In genomic region chr7:121369462-121369861, GRCh38 we compare ENCODE assay signal across 7 cellular contexts. TPM values are rescaled to one million over a fixed set of nuclear protein-coding genes. Genes with fewer than 3 reads are reported as not detected.
A peak's percentile ranks its signal among the peaks of the same experiment; 100 is the strongest.
DNase-seq lines count a peak whose midpoint lies in the region; ATAC-seq and TF ChIP-seq lines count a peak whose summit lies in the region.

No MANE protein-coding gene starts in this region.

- H3K27me3 Mint-ChIP-seq in activated CD8-positive, alpha-beta T cell treated with anti-CD3 and anti-CD28 coated beads, Interleukin-2, amount 10 ng/mL, durations not matched to agents 7 days and 5 days (ENCODE audit: low read depth): no peaks in the 10 kb centered on the region
- H3K27me3 Mint-ChIP-seq in naive B cell: no peaks in the 10 kb centered on the region
- no peaks in the 10 kb centered on the region for H3K27me3 Mint-ChIP-seq in endothelial cell (ENCODE audit: unreplicated experiment)

- H3K9me3 Mint-ChIP-seq in activated CD8-positive, alpha-beta T cell treated with anti-CD3 and anti-CD28 coated beads, Interleukin-2, amount 10 ng/mL, durations not matched to agents 7 days and 5 days (ENCODE audit: insufficient read depth): no peaks in the 10 kb centered on the region
- H3K9me3 Mint-ChIP-seq in naive B cell (peaks cover 0 to 5% (median under 1%) of the 10 kb centered on the region in 7 donors), endothelial cell (ENCODE audit: unreplicated experiment) (no peaks in the 10 kb centered on the region)

- peak; percentile 55 for ATAC-seq in GM18907 (IDR thresholded peaks at IDR 0.05; ENCODE audit: unreplicated experiment)
- ATAC-seq in HG02885 (IDR thresholded peaks at IDR 0.05; ENCODE audit: poor library complexity, unreplicated experiment): peak; percentile 53
- no peak for ATAC-seq in activated CD8-positive, alpha-beta T cell treated with anti-CD3 and anti-CD28 coated beads, Interleukin-2, amount 10 ng/mL, durations not matched to agents 7 days and 5 days
- peak; percentile 33 to 40 for ATAC-seq in naive B cell (ENCODE audit: low read depth in 2 of 2)

- H3K4me1 Mint-ChIP-seq in activated CD8-positive, alpha-beta T cell treated with anti-CD3 and anti-CD28 coated beads, Interleukin-2, amount 10 ng/mL, durations not matched to agents 7 days and 5 days (ENCODE audit: low read depth): peaks cover 46% of the 10 kb centered on the region
- peaks cover 32 to 75% (median 57%) of the 10 kb centered on the region in 3 donors for H3K4me1 Mint-ChIP-seq in naive B cell
- H3K4me1 Mint-ChIP-seq in endothelial cell (ENCODE audit: unreplicated experiment): no peaks in the 10 kb centered on the region

- no peak for TF ChIP-seq CTCF in endothelial cell (IDR thresholded peaks at IDR 0.05; ENCODE audit: unreplicated experiment)

- POLR2A ChIA-PET in activated CD8-positive, alpha-beta T cell treated with anti-CD3 and anti-CD28 coated beads, Interleukin-2, amount 10 ng/mL, durations not matched to agents 7 days and 5 days (lab: Charles Lee): interaction anchor here (0.7 to 1.3 kb wide), 2 partner anchors 19 to 26 kb away, joined by 3 to 6 read pairs; no protein-coding TSS in a partner anchor

- DNase-seq in activated CD8-positive, alpha-beta T cell treated with anti-CD3 and anti-CD28 coated beads, Interleukin-2, amount 10 ng/mL, durations not matched to agents 7 days and 5 days: no peak
- DNase-seq in naive B cell (no peak), cerebellar nuclear complex (lab: John Stamatoyannopoulos, UW) (no peak), endothelial cell (ENCODE audit: low spot score) (no peak)
- DNase-seq in stimulated activated CD4-positive, alpha-beta T cell treated with anti-CD3 and anti-CD28 coated beads, Interleukin-15, amount 100 ng/mL, for 24 hours: no peak

- CTCF ChIA-PET in activated CD8-positive, alpha-beta T cell treated with anti-CD3 and anti-CD28 coated beads, Interleukin-2, amount 10 ng/mL, durations not matched to agents 7 days and 5 days (lab: Charles Lee): interaction anchor here (1.0 to 9.2 kb wide), 8 partner anchors 11 to 625 kb away, joined by 3 to 91 read pairs (median 6); partner anchors contain the start of gene FAM3C

- peak overlapping the region; percentile 41 for H3K27ac Mint-ChIP-seq in activated CD8-positive, alpha-beta T cell treated with anti-CD3 and anti-CD28 coated beads, Interleukin-2, amount 10 ng/mL, durations not matched to agents 7 days and 5 days
- peak overlapping the region; percentile 77 to 97 (median 92) for H3K27ac Mint-ChIP-seq in naive B cell
- H3K27ac Mint-ChIP-seq in endothelial cell (ENCODE audit: unreplicated experiment): no peak overlapping the region

- no peak overlapping the region for H3K4me3 Mint-ChIP-seq in activated CD8-positive, alpha-beta T cell treated with anti-CD3 and anti-CD28 coated beads, Interleukin-2, amount 10 ng/mL, durations not matched to agents 7 days and 5 days
- peak overlapping the region; percentile 69 to 90 (median 82) for H3K4me3 Mint-ChIP-seq in naive B cell
- no peak overlapping the region for H3K4me3 Mint-ChIP-seq in endothelial cell (ENCODE audit: unreplicated experiment)

- H3K36me3 Mint-ChIP-seq in activated CD8-positive, alpha-beta T cell treated with anti-CD3 and anti-CD28 coated beads, Interleukin-2, amount 10 ng/mL, durations not matched to agents 7 days and 5 days (ENCODE audit: low read depth): peaks cover 34% of the 10 kb centered on the region
- peaks cover 9 to 10% of the 10 kb centered on the region in 2 donors for H3K36me3 Mint-ChIP-seq in naive B cell
- peaks cover 8% of the 10 kb centered on the region for H3K36me3 Mint-ChIP-seq in endothelial cell (ENCODE audit: low read depth, unreplicated experiment)

RNA-seq across cellular contexts. Expression of gene FAM3C, which starts 26.6 kb away (rescaled TPM):
- total RNA-seq in activated CD8-positive, alpha-beta T cell treated with anti-CD3 and anti-CD28 coated beads, Interleukin-2, amount 10 ng/mL, durations not matched to agents 7 days and 5 days: 10 to 100 TPM; 18.0 to 18.4 TPM
- polyA plus RNA-seq in naive B cell (ENCODE audit: low read depth in 6 of 6): 100 to 1,000 TPM in 3 of 6 donors, 10 to 100 TPM in 3; 79.8 to 115 (median 101) TPM
- 50.9 TPM for total RNA-seq in endothelial cell (ENCODE audit: unreplicated experiment)

RNA-seq across cellular contexts. Expression of gene WNT16, which starts 40.7 kb away (rescaled TPM):
- total RNA-seq in activated CD8-positive, alpha-beta T cell treated with anti-CD3 and anti-CD28 coated beads, Interleukin-2, amount 10 ng/mL, durations not matched to agents 7 days and 5 days: not detected
- 1 to 10 TPM in 5 of 6 donors, under 1 TPM in 1; 1.00 to 4.3 (median 2.9) TPM for polyA plus RNA-seq in naive B cell (ENCODE audit: low read depth in 6 of 6)
- not detected for total RNA-seq in endothelial cell (ENCODE audit: unreplicated experiment)

Comparison
In these comparisons a context has a peak if more than half of its experiments do, and no peak if none do; other contexts are left out.
1. H3K4me3 Mint-ChIP-seq: peak in naive B cell (8 of 8); none in activated CD8-positive, alpha-beta T cell treated with anti-CD3 and anti-CD28 coated beads, Interleukin-2, amount 10 ng/mL, durations not matched to agents 7 days and 5 days (single experiment) and endothelial cell (single experiment).